18 cellular contexts compared by ENCODE assay signal in genomic region chr17:9178319-9178718, GRCh38.
A peak's percentile ranks its signal among the peaks of the same experiment; 100 is the strongest.
DNase-seq lines count a peak whose midpoint lies in the region; ATAC-seq and TF ChIP-seq lines count a peak whose summit lies in the region.
"Had no signal": no experiment of that assay in that cellular context is flagged by ENCODE, and none has a peak within 500 bp of the region (broad histone marks: within the 10 kb centered on the region; RNA-seq: fewer than 3 reads in every experiment).

No MANE protein-coding gene starts in this region.

- peak overlapping the region; percentile 86 for H3K27ac Mint-ChIP-seq in progenitor cell of endocrine pancreas
- H3K27ac Mint-ChIP-seq: CD14-positive monocyte; CD4-positive, alpha-beta memory T cell had no signal

- H3K27ac ChIP-seq in right cardiac atrium (ENCODE audit: low read length) (no peak overlapping the region), right atrium auricular region (no peak overlapping the region), mesendoderm (ENCODE audit: low read depth, low read length) (no peak overlapping the region)
- H3K27ac ChIP-seq: 22Rv1, A549, BLaER1 had no signal

- H3K36me3 Mint-ChIP-seq in progenitor cell of endocrine pancreas (ENCODE audit: insufficient read depth): no peaks in the 10 kb centered on the region
- H3K36me3 Mint-ChIP-seq: CD14-positive monocyte; CD4-positive, alpha-beta memory T cell had no signal

- no peak overlapping the region for H3K4me2 ChIP-seq in mesendoderm (ENCODE audit: low read length)
- H3K4me2 ChIP-seq: A549, BLaER1 had no signal

- peak in 2 of 3 donors; percentile 42 to 69 for DNase-seq in right cardiac atrium
- no peak for DNase-seq in right atrium auricular region (ENCODE audit: low spot score)
- peak; percentile 3 for DNase-seq in mesendoderm
- DNase-seq in progenitor cell of endocrine pancreas (ENCODE audit: low spot score, unreplicated experiment): no peak
- DNase-seq in NCI-H1105 treated with DMSO at 0.1 percent for 48 hours (lab: John Stamatoyannopoulos, UW): no peak
- no peak for DNase-seq in DMS79 (lab: John Stamatoyannopoulos, UW)
- DNase-seq in NCI-H82 treated with DMSO at 0.1 percent for 48 hours (lab: John Stamatoyannopoulos, UW; ENCODE audit: unreplicated experiment): no peak
- DNase-seq in germinal center (ENCODE audit: low spot score): no peak
- DNase-seq: CD4-positive, alpha-beta memory T cell; DMS153; DMS79 treated with DMSO at 0.1 percent for 48 hours; GF-D8; GOT3 had no signal

- H2BK15ac ChIP-seq in mesendoderm (replicated peaks; ENCODE audit: low read depth): no peak overlapping the region

- peaks cover 62% of the 10 kb centered on the region for H3K27me3 Mint-ChIP-seq in progenitor cell of endocrine pancreas

- TF ChIP-seq CTCF in right atrium auricular region (IDR thresholded peaks at IDR 0.05) (no peak), progenitor cell of endocrine pancreas (IDR thresholded peaks at IDR 0.05; ENCODE audit: unreplicated experiment) (no peak)

- no peaks in the 10 kb centered on the region for H3K9me3 ChIP-seq in right cardiac atrium (ENCODE audit: control insufficient read depth, low read length)
- H3K9me3 ChIP-seq in right atrium auricular region: no peaks in the 10 kb centered on the region
- H3K9me3 ChIP-seq: A549, HAP-1 had no signal

- H4K8ac ChIP-seq in mesendoderm (ENCODE audit: low read depth, low read length): no peak overlapping the region

- no peaks in the 10 kb centered on the region for H3K9me3 Mint-ChIP-seq in progenitor cell of endocrine pancreas (ENCODE audit: low read depth)

- H3K4me1 ChIP-seq in right cardiac atrium (ENCODE audit: control insufficient read depth, insufficient read depth, low read length) (no peaks in the 10 kb centered on the region), right atrium auricular region (peaks cover 0 to 47% of the 10 kb centered on the region in 2 donors), mesendoderm (ENCODE audit: control insufficient read depth, low read depth, low read length) (no peaks in the 10 kb centered on the region)
- H3K4me1 ChIP-seq: A549, HAP-1 had no signal

- H3K4me3 Mint-ChIP-seq in progenitor cell of endocrine pancreas (ENCODE audit: low read depth): no peak overlapping the region
- H3K4me3 Mint-ChIP-seq: CD14-positive monocyte; CD4-positive, alpha-beta memory T cell had no signal

- H2BK5ac ChIP-seq in mesendoderm (ENCODE audit: low read length): no peak overlapping the region

- H2AK5ac ChIP-seq in mesendoderm (ENCODE audit: low read length): no peak overlapping the region

- no peak overlapping the region for H4K5ac ChIP-seq in mesendoderm (ENCODE audit: low read length)

- H3K9ac ChIP-seq in mesendoderm (ENCODE audit: low read length): no peak overlapping the region
- H3K9ac ChIP-seq: BLaER1 had no signal

- no peak for ATAC-seq in right cardiac atrium
- ATAC-seq: A549 had no signal

- no peak overlapping the region for H3K18ac ChIP-seq in mesendoderm (ENCODE audit: low read length)

- peaks cover 7% of the 10 kb centered on the region for H3K4me1 Mint-ChIP-seq in progenitor cell of endocrine pancreas (ENCODE audit: low read depth)
- H3K4me1 Mint-ChIP-seq: CD14-positive monocyte had no signal

- WGBS in right cardiac atrium: 68% methylated on average over 9 of the region's 9 CpGs
- WGBS in mesendoderm (ENCODE audit: extremely low coverage, insufficient coverage, low lambda C conversion rate): no CpG with 5 or more reads among the region's 9 CpGs

- H3K79me1 ChIP-seq in mesendoderm (ENCODE audit: low read length): no peaks in the 10 kb centered on the region

- H2BK120ac ChIP-seq in mesendoderm (ENCODE audit: low read depth, low read length): no peak overlapping the region

- no peak overlapping the region for H3K4ac ChIP-seq in mesendoderm (ENCODE audit: low read depth, low read length)

- H3K27me3 ChIP-seq in right cardiac atrium (ENCODE audit: control insufficient read depth, insufficient read depth) (no peaks in the 10 kb centered on the region), right atrium auricular region (no peaks in the 10 kb centered on the region), mesendoderm (ENCODE audit: insufficient read depth, low read length, poor library complexity) (no peaks in the 10 kb centered on the region)

- H3K56ac ChIP-seq in mesendoderm (ENCODE audit: low read length): no peak overlapping the region

- H3K36me3 ChIP-seq in right atrium auricular region (peaks cover 16% of the 10 kb centered on the region), mesendoderm (ENCODE audit: control insufficient read depth, insufficient read depth, low read length) (no peaks in the 10 kb centered on the region)
- H3K36me3 ChIP-seq: BLaER1, HAP-1 had no signal

- no peaks in the 10 kb centered on the region for H3K79me2 ChIP-seq in mesendoderm (ENCODE audit: control insufficient read depth, insufficient read depth, low read length)

- intact Hi-C loops in right cardiac atrium (cut with DNase I): no loop called here

- no peak overlapping the region for H3K23ac ChIP-seq in mesendoderm (ENCODE audit: low read length)

- H3K4me3 ChIP-seq in right cardiac atrium (ENCODE audit: low read length) (no peak overlapping the region), right atrium auricular region (no peak overlapping the region), mesendoderm (ENCODE audit: low read length) (no peak overlapping the region)
- H3K4me3 ChIP-seq: A549, BLaER1, HAP-1 had no signal

Comparison
In these comparisons a context has a peak if more than half of its experiments do, and no peak if none do; other contexts are left out.
1. DNase-seq: peak in right cardiac atrium (2 of 3) and mesendoderm (single experiment); none in right atrium auricular region (single experiment), progenitor cell of endocrine pancreas (single experiment), NCI-H1105 treated with DMSO at 0.1 percent for 48 hours (single experiment), DMS79 (single experiment), NCI-H82 treated with DMSO at 0.1 percent for 48 hours (single experiment) and germinal center (single experiment).